ENCODE assay signal across 8 cellular contexts in the genomic region with DNA sequence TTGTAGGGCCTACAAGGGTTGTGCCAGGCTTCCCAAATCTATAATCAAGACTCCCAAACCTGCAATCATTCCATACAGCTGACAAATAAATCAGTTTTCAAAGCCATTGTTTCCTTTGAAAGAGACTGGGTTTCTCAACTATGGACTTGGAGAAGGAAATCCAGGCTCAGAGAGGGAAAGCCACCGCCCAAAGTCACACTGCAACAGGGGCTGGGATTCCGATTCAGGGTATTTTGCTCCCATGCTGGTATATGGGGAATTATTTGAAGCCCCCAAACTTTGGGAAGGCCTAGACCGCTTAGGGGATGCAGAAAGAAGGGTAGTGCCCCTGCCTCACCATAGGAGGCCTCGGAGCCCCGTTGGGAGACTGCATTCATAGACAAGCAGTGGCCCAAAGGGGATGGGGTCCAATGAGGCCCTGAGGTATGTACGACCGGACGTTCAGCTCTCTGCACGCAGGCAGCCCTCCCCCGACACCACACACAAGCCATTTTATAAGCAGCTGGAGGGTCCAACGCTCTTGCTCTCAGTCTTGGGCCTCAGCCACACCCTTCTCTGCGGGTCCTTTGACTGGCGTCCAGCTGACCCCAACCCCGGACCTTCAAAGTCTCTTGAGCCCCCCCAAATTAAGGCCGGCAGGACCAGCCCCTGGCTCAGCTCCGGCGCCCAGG. TPM values are rescaled to one million over a fixed set of nuclear protein-coding genes. Genes with fewer than 3 reads are reported as not detected.
A peak's percentile ranks its signal among the peaks of the same experiment; 100 is the strongest.
DNase-seq lines count a peak whose midpoint lies in the region; ATAC-seq lines count a peak whose summit lies in the region.

No MANE protein-coding gene starts in this region.

- CTCF ChIA-PET in activated naive CD4-positive, alpha-beta T cell treated with anti-CD3 and anti-CD28 coated beads for 36 hours (lab: Charles Lee) = interaction anchor here (0.8 to 6.5 kb wide), 10 partner anchors 8 to 159 kb away, joined by 3 to 59 read pairs (median 4); a partner anchor contains a TSS

- intact Hi-C loops in activated naive CD4-positive, alpha-beta T cell treated with anti-CD3 and anti-CD28 coated beads for 36 hours (cut with micrococcal nuclease) = loop anchor here (10.0 kb wide), 1 partner anchor 288 kb away; a partner anchor contains a TSS
- intact Hi-C loops in left ventricle myocardium superior (cut with micrococcal nuclease) = no loop called here

- DNase-seq in activated naive CD4-positive, alpha-beta T cell treated with anti-CD3 and anti-CD28 coated beads for 36 hours = peak; percentile 57
- no peak for DNase-seq in left ventricle myocardium superior
- no peak for DNase-seq in skeletal muscle cell (ENCODE audit: low read depth)
- no peak for DNase-seq in NCI-H128 (lab: John Stamatoyannopoulos, UW; ENCODE audit: unreplicated experiment)
- DNase-seq in DMS153 treated with DMSO at 0.1 percent for 48 hours (lab: John Stamatoyannopoulos, UW; ENCODE audit: unreplicated experiment) = no peak

- H3K4me3 Mint-ChIP-seq in activated naive CD4-positive, alpha-beta T cell treated with anti-CD3 and anti-CD28 coated beads for 36 hours = peak overlapping the region; percentile 92

- H3K4me3 ChIP-seq in GM08714 (ENCODE audit: low read length) (peak overlapping the region; percentile 75), skeletal muscle cell (ENCODE audit: low read depth, low read length) (peak overlapping the region; percentile 97)

- H3K27me3 Mint-ChIP-seq in activated naive CD4-positive, alpha-beta T cell treated with anti-CD3 and anti-CD28 coated beads for 36 hours (ENCODE audit: low read depth) = no peaks in the 10 kb centered on the region

- H3K27ac Mint-ChIP-seq in activated naive CD4-positive, alpha-beta T cell treated with anti-CD3 and anti-CD28 coated beads for 36 hours = peak overlapping the region; percentile 90

- H3K36me3 Mint-ChIP-seq in activated naive CD4-positive, alpha-beta T cell treated with anti-CD3 and anti-CD28 coated beads for 36 hours (ENCODE audit: low read depth) = peaks cover 5% of the 10 kb centered on the region

- H3K4me1 Mint-ChIP-seq in activated naive CD4-positive, alpha-beta T cell treated with anti-CD3 and anti-CD28 coated beads for 36 hours (ENCODE audit: low read depth) = peaks cover 64% of the 10 kb centered on the region

- ATAC-seq in HG03521 (IDR thresholded peaks at IDR 0.05; ENCODE audit: unreplicated experiment) (peak; percentile 31), left ventricle myocardium superior (peak; percentile 37), GM18861 (IDR thresholded peaks at IDR 0.05; ENCODE audit: unreplicated experiment) (no peak)

- H3K9me3 Mint-ChIP-seq in activated naive CD4-positive, alpha-beta T cell treated with anti-CD3 and anti-CD28 coated beads for 36 hours = no peaks in the 10 kb centered on the region

RNA-seq across cellular contexts. Expression of a gene that starts 0.7 kb away (rescaled TPM):
- total RNA-seq in activated naive CD4-positive, alpha-beta T cell treated with anti-CD3 and anti-CD28 coated beads for 36 hours = 100 to 1,000 TPM; 272 to 284 TPM
- total RNA-seq in left ventricle myocardium superior = 214 TPM
